17 cellular contexts compared by ENCODE assay signal in the genomic region with DNA sequence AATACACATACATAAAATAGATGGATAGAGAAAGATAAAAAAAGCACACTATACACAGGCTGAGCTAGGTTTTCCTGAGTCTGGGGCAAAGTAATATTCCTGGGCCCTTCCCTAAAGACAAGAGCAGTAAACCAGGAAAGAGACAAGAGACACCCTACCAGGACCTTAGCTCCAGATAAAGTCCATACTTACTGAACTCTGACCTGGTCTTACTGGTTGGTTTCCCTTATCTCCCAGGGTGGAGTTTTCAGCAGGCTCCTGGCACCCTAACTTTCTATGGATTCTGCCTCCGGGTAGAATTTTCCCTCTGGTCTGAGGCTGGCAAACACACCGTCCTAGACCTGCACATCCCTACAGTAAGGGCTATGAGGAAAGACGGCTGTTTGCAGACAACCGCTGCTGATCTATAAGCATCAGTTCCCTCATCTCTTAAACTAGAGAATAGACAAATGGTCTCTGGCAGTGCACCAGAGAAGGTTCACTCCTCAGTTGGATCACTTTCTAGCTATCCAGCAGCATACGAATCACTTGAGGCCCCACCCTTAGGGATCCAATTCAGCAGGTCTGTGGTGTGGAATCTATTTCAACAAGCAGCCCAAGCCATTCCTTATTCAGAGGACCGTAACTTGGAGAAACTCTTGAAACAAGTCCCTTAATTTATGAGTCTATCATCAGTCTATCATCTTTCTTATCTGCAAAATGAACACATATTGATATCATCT.
"Had no signal": no experiment of that assay in that cellular context is flagged by ENCODE, and none has a peak within 500 bp of the region (broad histone marks: within the 10 kb centered on the region; RNA-seq: fewer than 3 reads in every experiment).

No MANE protein-coding gene starts in this region.

- H3K4me1 ChIP-seq: prostate gland, testis had no signal

- H3K9me3 ChIP-seq: prostate gland, testis had no signal

- H3K27ac Mint-ChIP-seq: activated CD4-positive, alpha-beta T cell treated with anti-CD3 and anti-CD28 coated beads, Interleukin-2, amount 10 ng/mL, durations not matched to agents 7 days and 5 days; activated naive CD8-positive, alpha-beta T cell; nephron progenitor cell; stimulated activated naive CD8-positive, alpha-beta T cell treated with anti-CD3 and anti-CD28 coated beads, Interleukin-15, Interleukin-2, amounts not matched to agents 100 ng/mL and 50 ng/mL, for 24 hours; T-helper 2 cell treated with Interferon-gamma antibody and Interleukin-4, amounts not matched to agents 5 μg/mL and 100 μg/mL, for 36 hours had no signal

- H3K4me3 Mint-ChIP-seq: activated CD4-positive, alpha-beta T cell treated with anti-CD3 and anti-CD28 coated beads, Interleukin-2, amount 10 ng/mL, durations not matched to agents 7 days and 5 days; activated naive CD8-positive, alpha-beta T cell; nephron progenitor cell; stimulated activated naive CD8-positive, alpha-beta T cell treated with anti-CD3 and anti-CD28 coated beads, Interleukin-15, Interleukin-2, amounts not matched to agents 100 ng/mL and 50 ng/mL, for 24 hours; T-helper 2 cell treated with Interferon-gamma antibody and Interleukin-4, amounts not matched to agents 5 μg/mL and 100 μg/mL, for 36 hours had no signal

- H3K36me3 ChIP-seq: brain microvascular endothelial cell, prostate gland had no signal

- H3K4me3 ChIP-seq: prostate gland, testis had no signal

- H3K9me3 Mint-ChIP-seq: activated CD4-positive, alpha-beta T cell treated with anti-CD3 and anti-CD28 coated beads, Interleukin-2, amount 10 ng/mL, durations not matched to agents 7 days and 5 days; stimulated activated naive CD8-positive, alpha-beta T cell treated with anti-CD3 and anti-CD28 coated beads, Interleukin-15, Interleukin-2, amounts not matched to agents 100 ng/mL and 50 ng/mL, for 24 hours; T-helper 2 cell treated with Interferon-gamma antibody and Interleukin-4, amounts not matched to agents 5 μg/mL and 100 μg/mL, for 36 hours had no signal

- H3K27me3 ChIP-seq: brain microvascular endothelial cell, testis had no signal

- FAIRE-seq: kidney had no signal

- H3K36me3 Mint-ChIP-seq: activated naive CD8-positive, alpha-beta T cell had no signal

- H3K4me1 Mint-ChIP-seq: activated CD4-positive, alpha-beta T cell treated with anti-CD3 and anti-CD28 coated beads, Interleukin-2, amount 10 ng/mL, durations not matched to agents 7 days and 5 days had no signal

- H3K27ac ChIP-seq: brain microvascular endothelial cell, epithelial cell of prostate, prostate gland, testis had no signal

- DNase-seq: activated CD4-positive, alpha-beta T cell treated with anti-CD3 and anti-CD28 coated beads, Interleukin-2, amount 10 ng/mL, durations not matched to agents 7 days and 5 days; activated CD8-positive, alpha-beta memory T cell treated with anti-CD3 and anti-CD28 coated beads for 24 hours; activated gamma-delta T cell treated with Interleukin-2 at 50 U/mL for 16 hours; brain microvascular endothelial cell; effector memory CD4-positive, alpha-beta T cell; hypothalamus; kidney; mesendoderm; nephron progenitor cell; right cardiac atrium; SW 1271; testis had no signal
